In genomic region chr5:10704949-10705621, GRCh38 we compare ENCODE assay signal across 9 cellular contexts. TPM values are rescaled to one million over a fixed set of nuclear protein-coding genes. Genes with fewer than 3 reads are reported as not detected.
DNase-seq lines count a peak whose midpoint lies in the region; ATAC-seq and TF ChIP-seq lines count a peak whose summit lies in the region.
"Had no signal": no experiment of that assay in that cellular context is flagged by ENCODE, and none has a peak within 500 bp of the region (broad histone marks: within the 10 kb centered on the region; RNA-seq: fewer than 3 reads in every experiment).

No MANE protein-coding gene starts in this region.

- H3K9me2 ChIP-seq in DOHH2 (replicated peaks; ENCODE audit: control insufficient read depth, low read length), result no peaks in the 10 kb centered on the region

- H3F3A ChIP-seq in DOHH2 (ENCODE audit: control insufficient read depth, insufficient read depth), result peaks cover 11% of the 10 kb centered on the region

- TF ChIP-seq POLR2A in right lobe of liver (IDR thresholded peaks at IDR 0.05), result no peak

- H3K27me3 Mint-ChIP-seq in glutamatergic neuron (ENCODE audit: unreplicated experiment), result peaks cover 1% of the 10 kb centered on the region

- no peak overlapping the region for H3K4me3 Mint-ChIP-seq in glutamatergic neuron (ENCODE audit: unreplicated experiment)

- peak overlapping the region; percentile 87 for H3K4me2 ChIP-seq in DOHH2 (ENCODE audit: low read length)

- H3K27me3 ChIP-seq in DOHH2 (ENCODE audit: control insufficient read depth, low read length) (no peaks in the 10 kb centered on the region), right lobe of liver (no peaks in the 10 kb centered on the region), tibial artery (no peaks in the 10 kb centered on the region)

- H4K20me1 ChIP-seq in DOHH2 (ENCODE audit: control insufficient read depth, insufficient read depth, low read depth, low read length), result no peaks in the 10 kb centered on the region

- no peak overlapping the region for H3K27ac Mint-ChIP-seq in glutamatergic neuron (ENCODE audit: unreplicated experiment)

- H3K9me3 ChIP-seq in DOHH2 (ENCODE audit: control insufficient read depth, insufficient read depth, low read length) (no peaks in the 10 kb centered on the region), right lobe of liver (no peaks in the 10 kb centered on the region), tibial artery (no peaks in the 10 kb centered on the region)

- H3K36me3 ChIP-seq in DOHH2 (ENCODE audit: control insufficient read depth, low read length), result peaks cover 18% of the 10 kb centered on the region
- no peaks in the 10 kb centered on the region for H3K36me3 ChIP-seq in right lobe of liver
- no peaks in the 10 kb centered on the region for H3K36me3 ChIP-seq in tibial artery

- peaks cover 6% of the 10 kb centered on the region for H3K9me3 Mint-ChIP-seq in glutamatergic neuron (ENCODE audit: unreplicated experiment)

- intact Hi-C loops in right lobe of liver (cut with DNase I) (no loop called here), tibial artery (cut with DNase I; ENCODE audit: low total_unique reads) (no loop called here)

- no peaks in the 10 kb centered on the region for H3K36me3 Mint-ChIP-seq in glutamatergic neuron (ENCODE audit: unreplicated experiment)

- H3K4me1 ChIP-seq in DOHH2 (ENCODE audit: control insufficient read depth, low read length) (peaks cover 62% of the 10 kb centered on the region), right lobe of liver (peaks cover 0 to 30% (median 8%) of the 10 kb centered on the region in 4 donors), tibial artery (peaks cover 0 to 45% (median 22%) of the 10 kb centered on the region in 4 donors)

- peak overlapping the region; percentile 55; the same call in 1 of the 2 replicates for H3K27ac ChIP-seq in DOHH2 (ENCODE audit: low read depth, low read length)
- H3K27ac ChIP-seq in VCaP, result peak overlapping the region; percentile 94
- H3K27ac ChIP-seq in right lobe of liver, result peak overlapping the region in 1 of 3 donors; percentile 30
- no peak overlapping the region for H3K27ac ChIP-seq in tibial artery
- H3K27ac ChIP-seq in caudate nucleus (ENCODE audit: low read depth, low read length), result no peak overlapping the region

- H3K4me1 Mint-ChIP-seq in glutamatergic neuron (ENCODE audit: low read depth, unreplicated experiment), result peaks cover 4% of the 10 kb centered on the region

- peak overlapping the region; percentile 7 for H3K4me3 ChIP-seq in DOHH2 (ENCODE audit: low read length)
- H3K4me3 ChIP-seq in right lobe of liver, result no peak overlapping the region
- no peak overlapping the region for H3K4me3 ChIP-seq in tibial artery

- 50% methylated on average over 9 of the region's 10 CpGs for WGBS in right lobe of liver (ENCODE audit: insufficient coverage, low coverage, low lambda C conversion rate, missing lambda C conversion rate)

- ATAC-seq in HG03565 (IDR thresholded peaks at IDR 0.05; ENCODE audit: unreplicated experiment) (peak; percentile 28), right lobe of liver (peak; percentile 21 to 40 (median 34))

- no peak for DNase-seq in right lobe of liver
- no peak for DNase-seq in tibial artery
- DNase-seq in COR-L47 (lab: John Stamatoyannopoulos, UW), result no peak
- no peak for DNase-seq in caudate nucleus (lab: John Stamatoyannopoulos, UW)
- no peak for DNase-seq in glutamatergic neuron
- DNase-seq: GOT3 had no signal

- no peak for TF ChIP-seq CTCF in DOHH2 (IDR thresholded peaks at IDR 0.05; ENCODE audit: low read depth, low read length, poor library complexity, severe bottlenecking)
- TF ChIP-seq CTCF in VCaP (conservative IDR thresholded peaks at IDR 0.05), result no peak
- TF ChIP-seq CTCF in right lobe of liver (IDR thresholded peaks at IDR 0.05), result no peak
- no peak for TF ChIP-seq CTCF in tibial artery (IDR thresholded peaks at IDR 0.05)
- TF ChIP-seq CTCF in glutamatergic neuron (IDR thresholded peaks at IDR 0.05; ENCODE audit: partially characterized antibody, unreplicated experiment), result no peak

- peaks cover 34% of the 10 kb centered on the region for H3K79me2 ChIP-seq in DOHH2 (ENCODE audit: control insufficient read depth, low read length)

RNA-seq across cellular contexts. Expression of gene DAP, which starts 55.9 kb away (rescaled TPM):
- total RNA-seq in right lobe of liver, result 100 to 1,000 TPM in 4 of 6 experiments, 10 to 100 TPM in 2; 97.0 to 126 (median 104) TPM
- total RNA-seq in glutamatergic neuron (ENCODE audit: unreplicated experiment), result 38.5 TPM

Comparison
In these comparisons a context has a peak if more than half of its experiments do, and no peak if none do; other contexts are left out.
1. H3K27ac ChIP-seq: peak in DOHH2 (single experiment) and VCaP (single experiment); none in tibial artery (0 of 2) and caudate nucleus (single experiment).